ENCODE assay signal across 3 cellular contexts in genomic region chr11:75644370-75644769, GRCh38.
"Had no signal": no experiment of that assay in that cellular context is flagged by ENCODE, and none has a peak within 500 bp of the region (broad histone marks: within the 10 kb centered on the region; RNA-seq: fewer than 3 reads in every experiment).

No MANE protein-coding gene starts in this region.

- H3K4me3 ChIP-seq: GM12878 had no signal

- DNase-seq: GDM1, GF-D8 had no signal

- ATAC-seq: GM12878 had no signal
